Comparison of ENCODE assay signal across 24 cellular contexts in the genomic region with DNA sequence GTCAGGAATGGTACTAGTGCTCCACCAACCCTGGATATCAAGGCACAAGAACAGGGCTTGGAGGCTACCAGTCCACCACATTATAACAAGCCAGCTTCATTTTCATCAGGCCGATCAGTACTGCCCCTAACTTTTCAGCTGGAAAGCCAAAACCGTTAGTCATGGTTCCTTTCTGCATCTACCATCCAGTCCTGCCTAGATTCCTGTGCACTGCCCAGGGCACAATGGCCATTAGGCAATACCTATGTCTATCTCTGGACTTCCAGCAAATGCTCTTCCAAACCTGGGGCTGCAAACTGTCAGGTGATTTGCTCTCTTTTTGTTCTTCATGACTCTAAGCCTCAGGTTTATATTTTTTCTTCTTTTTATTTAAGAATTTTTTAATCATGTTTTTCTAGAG.
"Had no signal": no experiment of that assay in that cellular context is flagged by ENCODE, and none has a peak within 500 bp of the region (broad histone marks: within the 10 kb centered on the region; RNA-seq: fewer than 3 reads in every experiment).

No MANE protein-coding gene starts in this region.

- H3K9me3 ChIP-seq: gastrocnemius medialis, prostate gland, right atrium auricular region, sigmoid colon, testis, tibial artery, upper lobe of left lung, uterus had no signal

- H3K36me3 ChIP-seq: gastrocnemius medialis, prostate gland, right atrium auricular region, sigmoid colon, tibial artery, upper lobe of left lung, uterus had no signal

- H3K4me1 ChIP-seq: gastrocnemius medialis, prostate gland, right atrium auricular region, sigmoid colon, testis, tibial artery, upper lobe of left lung, uterus had no signal

- H3K4me3 ChIP-seq: dorsolateral prefrontal cortex, gastrocnemius medialis, lung, prostate gland, right atrium auricular region, sigmoid colon, testis, tibial artery, upper lobe of left lung, uterus had no signal

- H3K27me3 ChIP-seq: dorsolateral prefrontal cortex, gastrocnemius medialis, right atrium auricular region, sigmoid colon, testis, tibial artery, upper lobe of left lung, uterus had no signal

- DNase-seq: dorsolateral prefrontal cortex; effector CD4-positive, alpha-beta T cell; foreskin fibroblast; gastrocnemius medialis; head of caudate nucleus; left ventricle myocardium superior; mesenchymal stem cell; naive thymus-derived CD4-positive, alpha-beta T cell; nucleus accumbens; sigmoid colon; stimulated activated CD4-positive, alpha-beta T cell treated with anti-CD3 and anti-CD28 coated beads, Interleukin-2, amount 100 ng/mL, for 24 hours; stimulated activated CD4-positive, alpha-beta T cell treated with anti-CD3 and anti-CD28 coated beads, Interleukin-4, amount 100 ng/mL, for 24 hours; stimulated activated naive CD8-positive, alpha-beta T cell treated with anti-CD3 and anti-CD28 coated beads, Interleukin-15, Interleukin-2, amounts not matched to agents 100 U/mL and 50 U/mL, for 24 hours; substantia nigra; testis; tibial artery; upper lobe of left lung; uterus had no signal

- FAIRE-seq: colon, keratinocyte had no signal

- H3K27ac ChIP-seq: dorsolateral prefrontal cortex, epithelial cell of prostate, gastrocnemius medialis, prostate gland, right atrium auricular region, sigmoid colon, testis, tibial artery, upper lobe of left lung, uterus had no signal
